Comparison of ENCODE assay signal across 2 cellular contexts in genomic region chr14:95258754-95259593, GRCh38.
TF ChIP-seq lines count a peak whose summit lies in the region.

No MANE protein-coding gene starts in this region.

TF ChIP-seq in SK-N-SH, 30 proteins besides CTCF, POLR2A, EP300 and RAD21:
- no peak for TF ChIP-seq RXRA (IDR thresholded peaks at IDR 0.05; ENCODE audit: borderline replicate concordance, low read depth)
- TF ChIP-seq NRF1 (IDR thresholded peaks at IDR 0.05; ENCODE audit: low read depth, low read length), result no peak
- TF ChIP-seq JUND (IDR thresholded peaks at IDR 0.05), result no peak
- TF ChIP-seq TEAD4 (IDR thresholded peaks at IDR 0.05; ENCODE audit: borderline replicate concordance, insufficient read depth), result no peak

TF ChIP-seq in endothelial cell of umbilical vein, 7 proteins besides CTCF, POLR2A, EP300 and RAD21:
- TF ChIP-seq EZH2 (IDR thresholded peaks at IDR 0.05; ENCODE audit: borderline replicate concordance, low read depth, low read length, severe bottlenecking), result no peak
- TF ChIP-seq FOS (IDR thresholded peaks at IDR 0.05; ENCODE audit: borderline replicate concordance, insufficient read depth, low read length), result no peak
- no peak for TF ChIP-seq MYC (IDR thresholded peaks at IDR 0.05; ENCODE audit: low read depth, low read length)
